1 cellular context compared by ENCODE assay signal in genomic region chr11:118241191-118242098, GRCh38.
TF ChIP-seq lines count a peak whose summit lies in the region.

No MANE protein-coding gene starts in this region.

TF ChIP-seq in K562, 482 proteins besides CTCF, POLR2A, EP300 and RAD21 (continued from another document and continues in another):
- TF ChIP-seq ETS1 (conservative IDR thresholded peaks at IDR 0.05; ENCODE audit: control insufficient read depth, low read depth, low read length) (no peak), ZNF695 (CRISPR knock-in tag; IDR thresholded peaks at IDR 0.05) (no peak), MEF2D (tag; conservative IDR thresholded peaks at IDR 0.05; ENCODE audit: low read depth) (peak; percentile 52; the same call in 1 of the 2 replicates), RB1 (IDR thresholded peaks at IDR 0.05; ENCODE audit: low read depth) (no peak), PCBP2 (IDR thresholded peaks at IDR 0.05; ENCODE audit: low read depth, low read length, poor library complexity, severe bottlenecking) (no peak), ZNF699 (CRISPR knock-in tag; IDR thresholded peaks at IDR 0.05; ENCODE audit: insufficient replicate concordance) (no peak), ZNF561 (CRISPR knock-in tag; conservative IDR thresholded peaks at IDR 0.05) (no peak), SMARCA5 (IDR thresholded peaks at IDR 0.05) (no peak), SRSF1 (IDR thresholded peaks at IDR 0.05; ENCODE audit: low read depth, low read length) (no peak), CBX5 (IDR thresholded peaks at IDR 0.05; ENCODE audit: borderline replicate concordance, low read depth) (no peak), HCFC1 (IDR thresholded peaks at IDR 0.05; ENCODE audit: low read depth, low read length) (no peak), JUN (IDR thresholded peaks at IDR 0.05; ENCODE audit: borderline replicate concordance, low read depth, low read length) (peak; percentile 88), JUN (CRISPR knock-in tag; IDR thresholded peaks at IDR 0.05; ENCODE audit: borderline replicate concordance) (no peak), POLR2G (IDR thresholded peaks at IDR 0.05; ENCODE audit: low read depth, low read length) (no peak), HLTF (IDR thresholded peaks at IDR 0.05) (no peak), SOX6 (IDR thresholded peaks at IDR 0.05) (peak; percentile 100), ZNF766 (CRISPR knock-in tag; conservative IDR thresholded peaks at IDR 0.05) (peak; percentile 80), ELF1 (tag; IDR thresholded peaks at IDR 0.05) (peak; percentile 87), NFE2L1 (tag; IDR thresholded peaks at IDR 0.05; ENCODE audit: borderline replicate concordance, low read depth) (no peak), ZBTB7A (IDR thresholded peaks at IDR 0.05; ENCODE audit: borderline replicate concordance, control insufficient read depth, low read depth, low read length) (no peak), ZNF644 (tag; IDR thresholded peaks at IDR 0.05; ENCODE audit: low read depth) (no peak; the same call in 1 of the 2 replicates), CEBPG (CRISPR knock-in tag; IDR thresholded peaks at IDR 0.05) (no peak), CEBPG (tag; conservative IDR thresholded peaks at IDR 0.05 in 1 of 2, IDR thresholded peaks at IDR 0.05 in 1 of 2) (no peak), ID3 (CRISPR knock-in tag; IDR thresholded peaks at IDR 0.05) (no peak), ID3 (tag; IDR thresholded peaks at IDR 0.05) (peak; percentile 64; the same call in 1 of the 2 replicates), PCBP1 (IDR thresholded peaks at IDR 0.05; ENCODE audit: low read depth, low read length, poor library complexity, severe bottlenecking) (no peak), CBX3 (IDR thresholded peaks at IDR 0.05; ENCODE audit: borderline replicate concordance in 1 of 2, low read length in 2 of 2) (no peak), FOXK2 (conservative IDR thresholded peaks at IDR 0.05 in 1 of 2, IDR thresholded peaks at IDR 0.05 in 1 of 2; ENCODE audit: low read depth in 2 of 2) (0 out of 4 replicates have a peak, but pooled peaks have one; percentile 11 to 13), TCFL5 (CRISPR knock-in tag; conservative IDR thresholded peaks at IDR 0.05) (no peak), ZNF282 (CRISPR knock-in tag; IDR thresholded peaks at IDR 0.05) (no peak), DACH1 (IDR thresholded peaks at IDR 0.05; ENCODE audit: partially characterized antibody) (no peak), ELF2 (CRISPR knock-in tag; IDR thresholded peaks at IDR 0.05) (peak; percentile 65; the same call in 1 of the 2 replicates), ZNF124 (CRISPR knock-in tag; IDR thresholded peaks at IDR 0.05) (no peak), SUPT5H (IDR thresholded peaks at IDR 0.05) (no peak), SRSF9 (IDR thresholded peaks at IDR 0.05; ENCODE audit: borderline replicate concordance, low read depth, low read length) (no peak), ZNF133 (CRISPR knock-in tag; IDR thresholded peaks at IDR 0.05) (no peak), XRCC3 (IDR thresholded peaks at IDR 0.05) (no peak), RFX7 (CRISPR knock-in tag; IDR thresholded peaks at IDR 0.05) (no peak), ETS2 (tag; IDR thresholded peaks at IDR 0.05; ENCODE audit: borderline replicate concordance, poor library complexity, severe bottlenecking) (no peak), DLX4 (CRISPR knock-in tag; IDR thresholded peaks at IDR 0.05) (no peak), AFF4 (CRISPR knock-in tag; IDR thresholded peaks at IDR 0.05) (no peak), RFX1 (IDR thresholded peaks at IDR 0.05) (no peak), SMAD1 (IDR thresholded peaks at IDR 0.05; ENCODE audit: low read depth, low read length, partially characterized antibody) (peak; percentile 75), MXI1 (IDR thresholded peaks at IDR 0.05; ENCODE audit: low read depth, low read length) (no peak), NEUROD1 (IDR thresholded peaks at IDR 0.05; ENCODE audit: borderline replicate concordance, low read depth, low read length, partially characterized antibody) (peak; percentile 74), ZNF41 (CRISPR knock-in tag; conservative IDR thresholded peaks at IDR 0.05) (no peak), PHB (CRISPR knock-in tag; IDR thresholded peaks at IDR 0.05) (no peak), KAT7 (CRISPR knock-in tag; IDR thresholded peaks at IDR 0.05; ENCODE audit: borderline replicate concordance) (no peak), NFE2 (IDR thresholded peaks at IDR 0.05; ENCODE audit: low read depth) (peak; percentile 77), NCOA1 (IDR thresholded peaks at IDR 0.05; ENCODE audit: low read depth) (peak; percentile 83), TSC22D4 (tag; IDR thresholded peaks at IDR 0.05) (no peak), KAT2B (IDR thresholded peaks at IDR 0.05; ENCODE audit: low read depth, low read length) (no peak), KLF13 (tag; IDR thresholded peaks at IDR 0.05; ENCODE audit: borderline replicate concordance, low read depth) (no peak), SMAD3 (CRISPR knock-in tag; conservative IDR thresholded peaks at IDR 0.05) (peak; percentile 86; the same call in 1 of the 2 replicates)
- TF ChIP-seq, protein P1, sequence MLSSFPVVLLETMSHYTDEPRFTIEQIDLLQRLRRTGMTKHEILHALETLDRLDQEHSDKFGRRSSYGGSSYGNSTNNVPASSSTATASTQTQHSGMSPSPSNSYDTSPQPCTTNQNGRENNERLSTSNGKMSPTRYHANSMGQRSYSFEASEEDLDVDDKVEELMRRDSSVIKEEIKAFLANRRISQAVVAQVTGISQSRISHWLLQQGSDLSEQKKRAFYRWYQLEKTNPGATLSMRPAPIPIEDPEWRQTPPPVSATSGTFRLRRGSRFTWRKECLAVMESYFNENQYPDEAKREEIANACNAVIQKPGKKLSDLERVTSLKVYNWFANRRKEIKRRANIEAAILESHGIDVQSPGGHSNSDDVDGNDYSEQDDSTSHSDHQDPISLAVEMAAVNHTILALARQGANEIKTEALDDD (IDR thresholded peaks at IDR 0.05), result no peak
- TF ChIP-seq, protein P2, sequence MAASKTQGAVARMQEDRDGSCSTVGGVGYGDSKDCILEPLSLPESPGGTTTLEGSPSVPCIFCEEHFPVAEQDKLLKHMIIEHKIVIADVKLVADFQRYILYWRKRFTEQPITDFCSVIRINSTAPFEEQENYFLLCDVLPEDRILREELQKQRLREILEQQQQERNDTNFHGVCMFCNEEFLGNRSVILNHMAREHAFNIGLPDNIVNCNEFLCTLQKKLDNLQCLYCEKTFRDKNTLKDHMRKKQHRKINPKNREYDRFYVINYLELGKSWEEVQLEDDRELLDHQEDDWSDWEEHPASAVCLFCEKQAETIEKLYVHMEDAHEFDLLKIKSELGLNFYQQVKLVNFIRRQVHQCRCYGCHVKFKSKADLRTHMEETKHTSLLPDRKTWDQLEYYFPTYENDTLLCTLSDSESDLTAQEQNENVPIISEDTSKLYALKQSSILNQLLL (CRISPR knock-in tag; IDR thresholded peaks at IDR 0.05; ENCODE audit: borderline replicate concordance), result no peak
- TF ChIP-seq, protein P3, sequence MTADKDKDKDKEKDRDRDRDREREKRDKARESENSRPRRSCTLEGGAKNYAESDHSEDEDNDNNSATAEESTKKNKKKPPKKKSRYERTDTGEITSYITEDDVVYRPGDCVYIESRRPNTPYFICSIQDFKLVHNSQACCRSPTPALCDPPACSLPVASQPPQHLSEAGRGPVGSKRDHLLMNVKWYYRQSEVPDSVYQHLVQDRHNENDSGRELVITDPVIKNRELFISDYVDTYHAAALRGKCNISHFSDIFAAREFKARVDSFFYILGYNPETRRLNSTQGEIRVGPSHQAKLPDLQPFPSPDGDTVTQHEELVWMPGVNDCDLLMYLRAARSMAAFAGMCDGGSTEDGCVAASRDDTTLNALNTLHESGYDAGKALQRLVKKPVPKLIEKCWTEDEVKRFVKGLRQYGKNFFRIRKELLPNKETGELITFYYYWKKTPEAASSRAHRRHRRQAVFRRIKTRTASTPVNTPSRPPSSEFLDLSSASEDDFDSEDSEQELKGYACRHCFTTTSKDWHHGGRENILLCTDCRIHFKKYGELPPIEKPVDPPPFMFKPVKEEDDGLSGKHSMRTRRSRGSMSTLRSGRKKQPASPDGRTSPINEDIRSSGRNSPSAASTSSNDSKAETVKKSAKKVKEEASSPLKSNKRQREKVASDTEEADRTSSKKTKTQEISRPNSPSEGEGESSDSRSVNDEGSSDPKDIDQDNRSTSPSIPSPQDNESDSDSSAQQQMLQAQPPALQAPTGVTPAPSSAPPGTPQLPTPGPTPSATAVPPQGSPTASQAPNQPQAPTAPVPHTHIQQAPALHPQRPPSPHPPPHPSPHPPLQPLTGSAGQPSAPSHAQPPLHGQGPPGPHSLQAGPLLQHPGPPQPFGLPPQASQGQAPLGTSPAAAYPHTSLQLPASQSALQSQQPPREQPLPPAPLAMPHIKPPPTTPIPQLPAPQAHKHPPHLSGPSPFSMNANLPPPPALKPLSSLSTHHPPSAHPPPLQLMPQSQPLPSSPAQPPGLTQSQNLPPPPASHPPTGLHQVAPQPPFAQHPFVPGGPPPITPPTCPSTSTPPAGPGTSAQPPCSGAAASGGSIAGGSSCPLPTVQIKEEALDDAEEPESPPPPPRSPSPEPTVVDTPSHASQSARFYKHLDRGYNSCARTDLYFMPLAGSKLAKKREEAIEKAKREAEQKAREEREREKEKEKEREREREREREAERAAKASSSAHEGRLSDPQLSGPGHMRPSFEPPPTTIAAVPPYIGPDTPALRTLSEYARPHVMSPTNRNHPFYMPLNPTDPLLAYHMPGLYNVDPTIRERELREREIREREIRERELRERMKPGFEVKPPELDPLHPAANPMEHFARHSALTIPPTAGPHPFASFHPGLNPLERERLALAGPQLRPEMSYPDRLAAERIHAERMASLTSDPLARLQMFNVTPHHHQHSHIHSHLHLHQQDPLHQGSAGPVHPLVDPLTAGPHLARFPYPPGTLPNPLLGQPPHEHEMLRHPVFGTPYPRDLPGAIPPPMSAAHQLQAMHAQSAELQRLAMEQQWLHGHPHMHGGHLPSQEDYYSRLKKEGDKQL (CRISPR knock-in tag; IDR thresholded peaks at IDR 0.05; ENCODE audit: borderline replicate concordance), result no peak
- TF ChIP-seq, protein P4, sequence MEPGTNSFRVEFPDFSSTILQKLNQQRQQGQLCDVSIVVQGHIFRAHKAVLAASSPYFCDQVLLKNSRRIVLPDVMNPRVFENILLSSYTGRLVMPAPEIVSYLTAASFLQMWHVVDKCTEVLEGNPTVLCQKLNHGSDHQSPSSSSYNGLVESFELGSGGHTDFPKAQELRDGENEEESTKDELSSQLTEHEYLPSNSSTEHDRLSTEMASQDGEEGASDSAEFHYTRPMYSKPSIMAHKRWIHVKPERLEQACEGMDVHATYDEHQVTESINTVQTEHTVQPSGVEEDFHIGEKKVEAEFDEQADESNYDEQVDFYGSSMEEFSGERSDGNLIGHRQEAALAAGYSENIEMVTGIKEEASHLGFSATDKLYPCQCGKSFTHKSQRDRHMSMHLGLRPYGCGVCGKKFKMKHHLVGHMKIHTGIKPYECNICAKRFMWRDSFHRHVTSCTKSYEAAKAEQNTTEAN (CRISPR knock-in tag; IDR thresholded peaks at IDR 0.05), result 0 out of 2 replicates have a peak, but pooled peaks have one; percentile 25
- TF ChIP-seq, protein P5, sequence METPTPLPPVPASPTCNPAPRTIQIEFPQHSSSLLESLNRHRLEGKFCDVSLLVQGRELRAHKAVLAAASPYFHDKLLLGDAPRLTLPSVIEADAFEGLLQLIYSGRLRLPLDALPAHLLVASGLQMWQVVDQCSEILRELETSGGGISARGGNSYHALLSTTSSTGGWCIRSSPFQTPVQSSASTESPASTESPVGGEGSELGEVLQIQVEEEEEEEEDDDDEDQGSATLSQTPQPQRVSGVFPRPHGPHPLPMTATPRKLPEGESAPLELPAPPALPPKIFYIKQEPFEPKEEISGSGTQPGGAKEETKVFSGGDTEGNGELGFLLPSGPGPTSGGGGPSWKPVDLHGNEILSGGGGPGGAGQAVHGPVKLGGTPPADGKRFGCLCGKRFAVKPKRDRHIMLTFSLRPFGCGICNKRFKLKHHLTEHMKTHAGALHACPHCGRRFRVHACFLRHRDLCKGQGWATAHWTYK (CRISPR knock-in tag; IDR thresholded peaks at IDR 0.05), result peak; percentile 60; the same call in 1 of the 2 replicates
